27 cellular contexts compared by ENCODE assay signal in the genomic region with DNA sequence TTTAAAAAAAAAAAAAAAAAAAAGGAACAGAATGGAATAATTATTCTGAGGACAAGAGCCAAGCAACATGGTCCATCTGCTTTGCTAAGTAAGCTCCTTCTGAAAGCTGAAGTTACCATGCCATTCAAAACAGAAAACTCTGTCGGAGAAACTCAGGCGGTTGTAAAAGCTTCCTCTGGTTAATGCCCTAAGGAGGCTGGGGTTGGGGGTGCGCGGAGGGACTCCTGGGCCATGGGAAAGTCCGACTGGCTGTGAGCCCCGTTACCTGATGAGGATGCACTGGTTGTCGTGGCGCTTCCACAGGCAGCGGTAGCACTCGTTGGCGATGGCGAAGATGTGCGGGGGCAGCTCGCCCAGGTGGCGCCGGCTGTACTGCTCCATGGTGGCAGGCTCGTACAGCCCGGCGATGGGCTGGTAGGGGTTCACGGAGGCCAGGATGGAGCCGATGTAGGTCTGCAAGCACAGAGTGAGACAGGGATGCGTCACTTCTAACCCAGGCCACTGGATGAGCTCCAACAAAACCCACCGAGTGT.
DNase-seq lines count a peak whose midpoint lies in the region; ATAC-seq and TF ChIP-seq lines count a peak whose summit lies in the region.
"Had no signal": no experiment of that assay in that cellular context is flagged by ENCODE, and none has a peak within 500 bp of the region (broad histone marks: within the 10 kb centered on the region; RNA-seq: fewer than 3 reads in every experiment).

No MANE protein-coding gene starts in this region.

- DNase-seq in cardiac septum (ENCODE audit: low spot score): peak; percentile 58
- DNase-seq in heart right ventricle: no peak
- peak; percentile 85 for DNase-seq in mesenteric fat pad (ENCODE audit: low spot score)
- no peak for DNase-seq in GM19238 (ENCODE audit: insufficient read length, low spot score)
- no peak for DNase-seq in effector CD4-positive, alpha-beta T cell
- DNase-seq: 8988T; ACHN; BE2C; CD8-positive, alpha-beta memory T cell; DMS153; DND-41; IMR-90; KG1; MG63; NCI-H1048; NCI-H1417; NCI-H1694; NCI-H2029 treated with DMSO at 0.1 percent for 48 hours; NCI-H510A; NCI-H69; SIG-M5; SK-N-SH had no signal

- no peaks in the 10 kb centered on the region for H3K9me3 ChIP-seq in heart right ventricle
- no peaks in the 10 kb centered on the region for H3K9me3 ChIP-seq in gastroesophageal sphincter
- H3K9me3 ChIP-seq: BE2C, HAP-1, MG63, SK-N-SH had no signal

- intact Hi-C loops in cardiac septum (cut with DNase I): loop anchor here (10.0 kb wide), 1 partner anchor 310 kb away; no protein-coding TSS in a partner anchor
- intact Hi-C loops in heart right ventricle (cut with DNase I): loop anchor here in 8 of 10 donors (5.0 to 10.0 kb wide), 6 partner anchors 138 to 393 kb away; a partner anchor contains a TSS

- H3K4me1 ChIP-seq in heart right ventricle (peaks cover 0 to 9% (median 0%) of the 10 kb centered on the region in 9 donors), gastroesophageal sphincter (no peaks in the 10 kb centered on the region)
- H3K4me1 ChIP-seq: BE2C had no signal

- H3K27me3 ChIP-seq in heart right ventricle (no peaks in the 10 kb centered on the region), gastroesophageal sphincter (no peaks in the 10 kb centered on the region)
- H3K27me3 ChIP-seq: BE2C, MG63 had no signal

- H3K9me3 Mint-ChIP-seq in brain: peaks cover 0 to 12% (median 4%) of the 10 kb centered on the region in 5 experiments
- H3K9me3 Mint-ChIP-seq: CD14-positive monocyte; CD8-positive, alpha-beta memory T cell had no signal

- no peak overlapping the region for H3K4me3 ChIP-seq in heart right ventricle
- H3K4me3 ChIP-seq in gastroesophageal sphincter: no peak overlapping the region
- H3K4me3 ChIP-seq: GM23338, HAP-1, MG63 had no signal

- no peak overlapping the region for H3K27ac ChIP-seq in heart right ventricle
- H3K27ac ChIP-seq in gastroesophageal sphincter: no peak overlapping the region

- no peak for TF ChIP-seq EP300 in gastroesophageal sphincter (IDR thresholded peaks at IDR 0.05)

- TF ChIP-seq CTCF in heart right ventricle (IDR thresholded peaks at IDR 0.05) (no peak), brain (conservative IDR thresholded peaks at IDR 0.05) (no peak), gastroesophageal sphincter (IDR thresholded peaks at IDR 0.05) (no peak)

- peaks cover 5% of the 10 kb centered on the region for H3K36me3 Mint-ChIP-seq in brain
- H3K36me3 Mint-ChIP-seq: CD14-positive monocyte; CD8-positive, alpha-beta memory T cell had no signal

- no peaks in the 10 kb centered on the region for H3K27me3 Mint-ChIP-seq in brain

- TF ChIP-seq POLR2A in gastroesophageal sphincter (IDR thresholded peaks at IDR 0.05): no peak

- H3K27ac Mint-ChIP-seq in brain: peak overlapping the region in 3 of 5 experiments; percentile 34 to 94 (median 77)
- H3K27ac Mint-ChIP-seq: CD14-positive monocyte; CD8-positive, alpha-beta memory T cell; GM23338 had no signal

- peak overlapping the region in 1 of 5 experiments; percentile 54 for H3K4me3 Mint-ChIP-seq in brain
- H3K4me3 Mint-ChIP-seq: CD14-positive monocyte; CD8-positive, alpha-beta memory T cell; GM23338 had no signal

- ATAC-seq in heart right ventricle (no peak), gastroesophageal sphincter (no peak)
- ATAC-seq: GM23338 had no signal

- H3K36me3 ChIP-seq in heart right ventricle: no peaks in the 10 kb centered on the region
- H3K36me3 ChIP-seq in gastroesophageal sphincter: no peaks in the 10 kb centered on the region
- H3K36me3 ChIP-seq: BE2C, HAP-1 had no signal

- 93 to 96% methylated on average over 23 of the region's 23 CpGs for WGBS in heart right ventricle, 2 donors
- 80% methylated on average over 1 to 2 of the region's 23 CpGs for WGBS in gastroesophageal sphincter (ENCODE audit: low coverage in 1 of 2), 2 donors

- peaks cover 42% of the 10 kb centered on the region for H3K4me1 Mint-ChIP-seq in brain

Comparison
In these comparisons a context has a peak if more than half of its experiments do, and no peak if none do; other contexts are left out.
1. DNase-seq: peak in cardiac septum (single experiment) and mesenteric fat pad (single experiment); none in heart right ventricle (0 of 2), GM19238 (single experiment) and effector CD4-positive, alpha-beta T cell (single experiment).